ENCODE assay signal across 11 cellular contexts in the genomic region with DNA sequence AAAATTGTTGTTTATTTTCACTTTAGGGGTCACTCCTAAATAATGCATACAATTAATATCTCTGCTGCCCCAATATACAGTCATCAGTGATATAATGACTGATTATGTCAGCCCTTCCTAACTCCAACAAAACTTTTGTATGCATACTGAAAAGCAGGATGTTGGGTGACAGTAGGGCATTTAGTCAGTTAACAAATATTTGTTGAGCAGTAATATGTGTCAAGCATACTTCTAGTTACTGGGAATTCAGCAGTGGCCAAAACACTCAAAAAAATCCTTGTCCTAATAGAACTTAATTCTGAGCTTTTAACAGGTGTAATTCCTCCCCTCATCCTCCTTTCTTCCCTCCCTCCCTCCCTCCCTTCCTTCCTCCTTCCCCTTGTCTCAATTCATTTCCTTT.
"Had no signal": no experiment of that assay in that cellular context is flagged by ENCODE, and none has a peak within 500 bp of the region (broad histone marks: within the 10 kb centered on the region; RNA-seq: fewer than 3 reads in every experiment).

No MANE protein-coding gene starts in this region.

- H3K9me3 Mint-ChIP-seq: activated naive CD8-positive, alpha-beta T cell treated with anti-CD3 and anti-CD28 coated beads for 36 hours; activated T-helper 1 cell treated with anti-CD3 and anti-CD28 coated beads, Interleukin-12 subunit alpha, Interleukin-12 subunit beta, Interleukin-2, Interleukin-4 antibody, amounts not matched to agents 30 ng/mL and 10 ng/mL and 1 ng/mL, durations not matched to agents 14 hours and 24 hours and 36 hours; endodermal cell; neural crest cell; stimulated activated naive CD8-positive, alpha-beta T cell treated with anti-CD3 and anti-CD28 coated beads, Interleukin-15, Interleukin-2, amounts not matched to agents 100 ng/mL and 50 ng/mL, for 24 hours had no signal

- H3K4me3 Mint-ChIP-seq: activated naive CD8-positive, alpha-beta T cell treated with anti-CD3 and anti-CD28 coated beads for 36 hours; activated T-helper 1 cell treated with anti-CD3 and anti-CD28 coated beads, Interleukin-12 subunit alpha, Interleukin-12 subunit beta, Interleukin-2, Interleukin-4 antibody, amounts not matched to agents 30 ng/mL and 10 ng/mL and 1 ng/mL, durations not matched to agents 14 hours and 24 hours and 36 hours; endodermal cell; neural crest cell; stimulated activated naive CD8-positive, alpha-beta T cell treated with anti-CD3 and anti-CD28 coated beads, Interleukin-15, Interleukin-2, amounts not matched to agents 100 ng/mL and 50 ng/mL, for 24 hours had no signal

- H3K4me1 Mint-ChIP-seq: activated naive CD8-positive, alpha-beta T cell treated with anti-CD3 and anti-CD28 coated beads for 36 hours had no signal

- H3K4me3 ChIP-seq: spleen, suprapubic skin had no signal

- H3K27me3 Mint-ChIP-seq: activated naive CD8-positive, alpha-beta T cell treated with anti-CD3 and anti-CD28 coated beads for 36 hours; stimulated activated naive CD8-positive, alpha-beta T cell treated with anti-CD3 and anti-CD28 coated beads, Interleukin-15, Interleukin-2, amounts not matched to agents 100 ng/mL and 50 ng/mL, for 24 hours had no signal

- H3K36me3 ChIP-seq: spleen, suprapubic skin had no signal

- DNase-seq: activated CD4-positive, alpha-beta T cell treated with anti-CD3 and anti-CD28 coated beads, Interleukin-2, amount 50 U/mL, for 1 hour; activated CD8-positive, alpha-beta memory T cell treated with anti-CD3 and anti-CD28 coated beads for 24 hours; activated naive CD8-positive, alpha-beta T cell treated with anti-CD3 and anti-CD28 coated beads for 36 hours; cerebellar nuclear complex; spleen had no signal

- H3K27ac ChIP-seq: spleen, suprapubic skin had no signal

- H3K27me3 ChIP-seq: spleen, suprapubic skin had no signal

- H3K9me3 ChIP-seq: suprapubic skin had no signal

- ATAC-seq: sciatic nerve had no signal

- H3K36me3 Mint-ChIP-seq: activated naive CD8-positive, alpha-beta T cell treated with anti-CD3 and anti-CD28 coated beads for 36 hours had no signal

- H3K27ac Mint-ChIP-seq: activated naive CD8-positive, alpha-beta T cell treated with anti-CD3 and anti-CD28 coated beads for 36 hours; activated T-helper 1 cell treated with anti-CD3 and anti-CD28 coated beads, Interleukin-12 subunit alpha, Interleukin-12 subunit beta, Interleukin-2, Interleukin-4 antibody, amounts not matched to agents 30 ng/mL and 10 ng/mL and 1 ng/mL, durations not matched to agents 14 hours and 24 hours and 36 hours; endodermal cell; stimulated activated naive CD8-positive, alpha-beta T cell treated with anti-CD3 and anti-CD28 coated beads, Interleukin-15, Interleukin-2, amounts not matched to agents 100 ng/mL and 50 ng/mL, for 24 hours had no signal

- H3K4me1 ChIP-seq: spleen, suprapubic skin had no signal
